ENCODE assay signal across 1 cellular context in the genomic region with DNA sequence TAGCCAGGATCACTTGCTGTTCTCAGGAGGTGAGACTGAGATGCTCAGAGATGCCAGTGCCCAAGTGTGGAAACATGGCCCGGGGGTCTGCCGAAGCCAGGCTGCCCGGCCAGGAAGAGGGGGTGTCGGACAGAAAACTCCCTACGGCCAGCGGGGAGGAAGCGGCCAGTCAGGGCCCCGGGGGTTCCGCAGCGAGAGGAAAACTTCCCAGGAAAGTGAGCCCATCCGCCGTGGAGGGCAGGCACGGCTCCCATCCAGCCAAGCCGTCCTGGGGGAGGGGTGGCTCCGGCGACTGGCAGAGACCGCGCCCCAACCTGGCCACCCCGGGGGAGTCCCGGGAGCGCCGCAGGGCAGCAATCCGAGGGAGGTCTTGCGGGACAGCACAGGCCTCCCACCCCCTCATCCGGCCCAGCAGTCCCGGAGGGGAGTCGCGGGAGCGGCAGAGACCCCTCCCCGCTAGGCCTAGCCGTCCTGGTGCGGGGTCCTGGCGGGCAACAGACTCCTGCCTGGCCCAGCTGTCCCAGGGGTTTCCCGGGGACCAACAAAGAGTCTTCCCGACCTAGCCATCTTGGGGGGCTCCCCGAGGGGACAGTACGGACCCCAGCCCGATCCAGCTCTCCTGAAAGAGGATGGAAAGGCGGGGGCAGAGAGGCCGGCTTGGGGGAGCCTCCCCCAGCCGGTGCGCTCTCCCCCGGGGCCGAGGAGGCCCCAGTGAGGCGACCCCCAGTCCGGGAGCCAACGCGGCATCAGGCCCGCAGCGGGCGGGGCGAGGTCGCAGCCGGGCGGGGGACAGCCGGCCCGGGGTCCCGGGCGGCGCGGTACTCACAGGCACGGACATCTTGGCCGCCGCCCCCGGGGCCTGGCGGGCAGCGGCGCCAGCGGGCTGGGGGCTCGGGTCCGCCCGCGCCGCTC.
TF ChIP-seq lines count a peak whose summit lies in the region.

No MANE protein-coding gene starts in this region.

TF ChIP-seq in HepG2, 621 proteins besides CTCF, POLR2A, EP300 and RAD21 (continued from another document and continues in another):
- TF ChIP-seq, protein P1, sequence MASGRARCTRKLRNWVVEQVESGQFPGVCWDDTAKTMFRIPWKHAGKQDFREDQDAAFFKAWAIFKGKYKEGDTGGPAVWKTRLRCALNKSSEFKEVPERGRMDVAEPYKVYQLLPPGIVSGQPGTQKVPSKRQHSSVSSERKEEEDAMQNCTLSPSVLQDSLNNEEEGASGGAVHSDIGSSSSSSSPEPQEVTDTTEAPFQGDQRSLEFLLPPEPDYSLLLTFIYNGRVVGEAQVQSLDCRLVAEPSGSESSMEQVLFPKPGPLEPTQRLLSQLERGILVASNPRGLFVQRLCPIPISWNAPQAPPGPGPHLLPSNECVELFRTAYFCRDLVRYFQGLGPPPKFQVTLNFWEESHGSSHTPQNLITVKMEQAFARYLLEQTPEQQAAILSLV (CRISPR knock-in tag; IDR thresholded peaks at IDR 0.05; ENCODE audit: borderline replicate concordance) = no peak
- TF ChIP-seq SPEN (CRISPR knock-in tag; IDR thresholded peaks at IDR 0.05; ENCODE audit: low read depth) (no peak), PAWR (CRISPR knock-in tag; IDR thresholded peaks at IDR 0.05; ENCODE audit: borderline replicate concordance) (no peak), ZNF674 (CRISPR knock-in tag; IDR thresholded peaks at IDR 0.05; ENCODE audit: low read depth) (peak; percentile 79; the same call in 1 of the 2 replicates), GTF2F1 (IDR thresholded peaks at IDR 0.05; ENCODE audit: low read length) (no peak), KDM6A (CRISPR knock-in tag; IDR thresholded peaks at IDR 0.05; ENCODE audit: low read depth) (no peak), ZNF766 (CRISPR knock-in tag; IDR thresholded peaks at IDR 0.05; ENCODE audit: borderline replicate concordance) (no peak), ZNF709 (CRISPR knock-in tag; IDR thresholded peaks at IDR 0.05) (no peak; the same call in 1 of the 2 replicates), ZNF44 (CRISPR knock-in tag; IDR thresholded peaks at IDR 0.05) (no peak), HDAC6 (IDR thresholded peaks at IDR 0.05; ENCODE audit: low read depth, low read length) (no peak), IRX3 (CRISPR knock-in tag; IDR thresholded peaks at IDR 0.05; ENCODE audit: borderline replicate concordance, low read depth) (no peak), NR3C1 (CRISPR knock-in tag; IDR thresholded peaks at IDR 0.05) (no peak), RNF2 (conservative IDR thresholded peaks at IDR 0.05; ENCODE audit: low read depth) (no peak), MZF1 (CRISPR knock-in tag; IDR thresholded peaks at IDR 0.05; ENCODE audit: borderline replicate concordance) (no peak), ZNF879 (CRISPR knock-in tag; IDR thresholded peaks at IDR 0.05) (no peak), FOXK1 (CRISPR knock-in tag; IDR thresholded peaks at IDR 0.05; ENCODE audit: borderline replicate concordance, low read depth) (no peak), SAP130 (CRISPR knock-in tag; IDR thresholded peaks at IDR 0.05; ENCODE audit: low read depth) (no peak), NFATC3 (CRISPR knock-in tag; IDR thresholded peaks at IDR 0.05) (peak; percentile 54; the same call in 1 of the 2 replicates), CREM (IDR thresholded peaks at IDR 0.05) (no peak), CREM (CRISPR knock-in tag; IDR thresholded peaks at IDR 0.05) (no peak), KLF11 (CRISPR knock-in tag; IDR thresholded peaks at IDR 0.05) (no peak), ERF (CRISPR knock-in tag; IDR thresholded peaks at IDR 0.05) (no peak)
- TF ChIP-seq, protein P2, sequence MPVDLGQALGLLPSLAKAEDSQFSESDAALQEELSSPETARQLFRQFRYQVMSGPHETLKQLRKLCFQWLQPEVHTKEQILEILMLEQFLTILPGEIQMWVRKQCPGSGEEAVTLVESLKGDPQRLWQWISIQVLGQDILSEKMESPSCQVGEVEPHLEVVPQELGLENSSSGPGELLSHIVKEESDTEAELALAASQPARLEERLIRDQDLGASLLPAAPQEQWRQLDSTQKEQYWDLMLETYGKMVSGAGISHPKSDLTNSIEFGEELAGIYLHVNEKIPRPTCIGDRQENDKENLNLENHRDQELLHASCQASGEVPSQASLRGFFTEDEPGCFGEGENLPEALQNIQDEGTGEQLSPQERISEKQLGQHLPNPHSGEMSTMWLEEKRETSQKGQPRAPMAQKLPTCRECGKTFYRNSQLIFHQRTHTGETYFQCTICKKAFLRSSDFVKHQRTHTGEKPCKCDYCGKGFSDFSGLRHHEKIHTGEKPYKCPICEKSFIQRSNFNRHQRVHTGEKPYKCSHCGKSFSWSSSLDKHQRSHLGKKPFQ (CRISPR knock-in tag; IDR thresholded peaks at IDR 0.05; ENCODE audit: insufficient replicate concordance) = no peak
- TF ChIP-seq, protein P3, sequence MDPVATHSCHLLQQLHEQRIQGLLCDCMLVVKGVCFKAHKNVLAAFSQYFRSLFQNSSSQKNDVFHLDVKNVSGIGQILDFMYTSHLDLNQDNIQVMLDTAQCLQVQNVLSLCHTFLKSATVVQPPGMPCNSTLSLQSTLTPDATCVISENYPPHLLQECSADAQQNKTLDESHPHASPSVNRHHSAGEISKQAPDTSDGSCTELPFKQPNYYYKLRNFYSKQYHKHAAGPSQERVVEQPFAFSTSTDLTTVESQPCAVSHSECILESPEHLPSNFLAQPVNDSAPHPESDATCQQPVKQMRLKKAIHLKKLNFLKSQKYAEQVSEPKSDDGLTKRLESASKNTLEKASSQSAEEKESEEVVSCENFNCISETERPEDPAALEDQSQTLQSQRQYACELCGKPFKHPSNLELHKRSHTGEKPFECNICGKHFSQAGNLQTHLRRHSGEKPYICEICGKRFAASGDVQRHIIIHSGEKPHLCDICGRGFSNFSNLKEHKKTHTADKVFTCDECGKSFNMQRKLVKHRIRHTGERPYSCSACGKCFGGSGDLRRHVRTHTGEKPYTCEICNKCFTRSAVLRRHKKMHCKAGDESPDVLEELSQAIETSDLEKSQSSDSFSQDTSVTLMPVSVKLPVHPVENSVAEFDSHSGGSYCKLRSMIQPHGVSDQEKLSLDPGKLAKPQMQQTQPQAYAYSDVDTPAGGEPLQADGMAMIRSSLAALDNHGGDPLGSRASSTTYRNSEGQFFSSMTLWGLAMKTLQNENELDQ (CRISPR knock-in tag; IDR thresholded peaks at IDR 0.05; ENCODE audit: borderline replicate concordance) = no peak
- TF ChIP-seq, protein P4, sequence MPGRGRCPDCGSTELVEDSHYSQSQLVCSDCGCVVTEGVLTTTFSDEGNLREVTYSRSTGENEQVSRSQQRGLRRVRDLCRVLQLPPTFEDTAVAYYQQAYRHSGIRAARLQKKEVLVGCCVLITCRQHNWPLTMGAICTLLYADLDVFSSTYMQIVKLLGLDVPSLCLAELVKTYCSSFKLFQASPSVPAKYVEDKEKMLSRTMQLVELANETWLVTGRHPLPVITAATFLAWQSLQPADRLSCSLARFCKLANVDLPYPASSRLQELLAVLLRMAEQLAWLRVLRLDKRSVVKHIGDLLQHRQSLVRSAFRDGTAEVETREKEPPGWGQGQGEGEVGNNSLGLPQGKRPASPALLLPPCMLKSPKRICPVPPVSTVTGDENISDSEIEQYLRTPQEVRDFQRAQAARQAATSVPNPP (CRISPR knock-in tag; IDR thresholded peaks at IDR 0.05) = no peak
- TF ChIP-seq, protein P5, sequence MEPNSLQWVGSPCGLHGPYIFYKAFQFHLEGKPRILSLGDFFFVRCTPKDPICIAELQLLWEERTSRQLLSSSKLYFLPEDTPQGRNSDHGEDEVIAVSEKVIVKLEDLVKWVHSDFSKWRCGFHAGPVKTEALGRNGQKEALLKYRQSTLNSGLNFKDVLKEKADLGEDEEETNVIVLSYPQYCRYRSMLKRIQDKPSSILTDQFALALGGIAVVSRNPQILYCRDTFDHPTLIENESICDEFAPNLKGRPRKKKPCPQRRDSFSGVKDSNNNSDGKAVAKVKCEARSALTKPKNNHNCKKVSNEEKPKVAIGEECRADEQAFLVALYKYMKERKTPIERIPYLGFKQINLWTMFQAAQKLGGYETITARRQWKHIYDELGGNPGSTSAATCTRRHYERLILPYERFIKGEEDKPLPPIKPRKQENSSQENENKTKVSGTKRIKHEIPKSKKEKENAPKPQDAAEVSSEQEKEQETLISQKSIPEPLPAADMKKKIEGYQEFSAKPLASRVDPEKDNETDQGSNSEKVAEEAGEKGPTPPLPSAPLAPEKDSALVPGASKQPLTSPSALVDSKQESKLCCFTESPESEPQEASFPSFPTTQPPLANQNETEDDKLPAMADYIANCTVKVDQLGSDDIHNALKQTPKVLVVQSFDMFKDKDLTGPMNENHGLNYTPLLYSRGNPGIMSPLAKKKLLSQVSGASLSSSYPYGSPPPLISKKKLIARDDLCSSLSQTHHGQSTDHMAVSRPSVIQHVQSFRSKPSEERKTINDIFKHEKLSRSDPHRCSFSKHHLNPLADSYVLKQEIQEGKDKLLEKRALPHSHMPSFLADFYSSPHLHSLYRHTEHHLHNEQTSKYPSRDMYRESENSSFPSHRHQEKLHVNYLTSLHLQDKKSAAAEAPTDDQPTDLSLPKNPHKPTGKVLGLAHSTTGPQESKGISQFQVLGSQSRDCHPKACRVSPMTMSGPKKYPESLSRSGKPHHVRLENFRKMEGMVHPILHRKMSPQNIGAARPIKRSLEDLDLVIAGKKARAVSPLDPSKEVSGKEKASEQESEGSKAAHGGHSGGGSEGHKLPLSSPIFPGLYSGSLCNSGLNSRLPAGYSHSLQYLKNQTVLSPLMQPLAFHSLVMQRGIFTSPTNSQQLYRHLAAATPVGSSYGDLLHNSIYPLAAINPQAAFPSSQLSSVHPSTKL (CRISPR knock-in tag; IDR thresholded peaks at IDR 0.05) = no peak
- TF ChIP-seq, protein P6, sequence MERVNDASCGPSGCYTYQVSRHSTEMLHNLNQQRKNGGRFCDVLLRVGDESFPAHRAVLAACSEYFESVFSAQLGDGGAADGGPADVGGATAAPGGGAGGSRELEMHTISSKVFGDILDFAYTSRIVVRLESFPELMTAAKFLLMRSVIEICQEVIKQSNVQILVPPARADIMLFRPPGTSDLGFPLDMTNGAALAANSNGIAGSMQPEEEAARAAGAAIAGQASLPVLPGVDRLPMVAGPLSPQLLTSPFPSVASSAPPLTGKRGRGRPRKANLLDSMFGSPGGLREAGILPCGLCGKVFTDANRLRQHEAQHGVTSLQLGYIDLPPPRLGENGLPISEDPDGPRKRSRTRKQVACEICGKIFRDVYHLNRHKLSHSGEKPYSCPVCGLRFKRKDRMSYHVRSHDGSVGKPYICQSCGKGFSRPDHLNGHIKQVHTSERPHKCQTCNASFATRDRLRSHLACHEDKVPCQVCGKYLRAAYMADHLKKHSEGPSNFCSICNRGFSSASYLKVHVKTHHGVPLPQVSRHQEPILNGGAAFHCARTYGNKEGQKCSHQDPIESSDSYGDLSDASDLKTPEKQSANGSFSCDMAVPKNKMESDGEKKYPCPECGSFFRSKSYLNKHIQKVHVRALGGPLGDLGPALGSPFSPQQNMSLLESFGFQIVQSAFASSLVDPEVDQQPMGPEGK (CRISPR knock-in tag; IDR thresholded peaks at IDR 0.05) = no peak; the same call in none of the 2 replicates
- TF ChIP-seq, protein P7, sequence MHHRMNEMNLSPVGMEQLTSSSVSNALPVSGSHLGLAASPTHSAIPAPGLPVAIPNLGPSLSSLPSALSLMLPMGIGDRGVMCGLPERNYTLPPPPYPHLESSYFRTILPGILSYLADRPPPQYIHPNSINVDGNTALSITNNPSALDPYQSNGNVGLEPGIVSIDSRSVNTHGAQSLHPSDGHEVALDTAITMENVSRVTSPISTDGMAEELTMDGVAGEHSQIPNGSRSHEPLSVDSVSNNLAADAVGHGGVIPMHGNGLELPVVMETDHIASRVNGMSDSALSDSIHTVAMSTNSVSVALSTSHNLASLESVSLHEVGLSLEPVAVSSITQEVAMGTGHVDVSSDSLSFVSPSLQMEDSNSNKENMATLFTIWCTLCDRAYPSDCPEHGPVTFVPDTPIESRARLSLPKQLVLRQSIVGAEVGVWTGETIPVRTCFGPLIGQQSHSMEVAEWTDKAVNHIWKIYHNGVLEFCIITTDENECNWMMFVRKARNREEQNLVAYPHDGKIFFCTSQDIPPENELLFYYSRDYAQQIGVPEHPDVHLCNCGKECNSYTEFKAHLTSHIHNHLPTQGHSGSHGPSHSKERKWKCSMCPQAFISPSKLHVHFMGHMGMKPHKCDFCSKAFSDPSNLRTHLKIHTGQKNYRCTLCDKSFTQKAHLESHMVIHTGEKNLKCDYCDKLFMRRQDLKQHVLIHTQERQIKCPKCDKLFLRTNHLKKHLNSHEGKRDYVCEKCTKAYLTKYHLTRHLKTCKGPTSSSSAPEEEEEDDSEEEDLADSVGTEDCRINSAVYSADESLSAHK (CRISPR knock-in tag; IDR thresholded peaks at IDR 0.05; ENCODE audit: borderline replicate concordance) = no peak
- TF ChIP-seq, protein P8, sequence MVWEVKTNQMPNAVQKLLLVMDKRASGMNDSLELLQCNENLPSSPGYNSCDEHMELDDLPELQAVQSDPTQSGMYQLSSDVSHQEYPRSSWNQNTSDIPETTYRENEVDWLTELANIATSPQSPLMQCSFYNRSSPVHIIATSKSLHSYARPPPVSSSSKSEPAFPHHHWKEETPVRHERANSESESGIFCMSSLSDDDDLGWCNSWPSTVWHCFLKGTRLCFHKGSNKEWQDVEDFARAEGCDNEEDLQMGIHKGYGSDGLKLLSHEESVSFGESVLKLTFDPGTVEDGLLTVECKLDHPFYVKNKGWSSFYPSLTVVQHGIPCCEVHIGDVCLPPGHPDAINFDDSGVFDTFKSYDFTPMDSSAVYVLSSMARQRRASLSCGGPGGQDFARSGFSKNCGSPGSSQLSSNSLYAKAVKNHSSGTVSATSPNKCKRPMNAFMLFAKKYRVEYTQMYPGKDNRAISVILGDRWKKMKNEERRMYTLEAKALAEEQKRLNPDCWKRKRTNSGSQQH (CRISPR knock-in tag; IDR thresholded peaks at IDR 0.05; ENCODE audit: low read depth) = peak; percentile 26; the same call in 1 of the 2 replicates
- TF ChIP-seq, protein P9, sequence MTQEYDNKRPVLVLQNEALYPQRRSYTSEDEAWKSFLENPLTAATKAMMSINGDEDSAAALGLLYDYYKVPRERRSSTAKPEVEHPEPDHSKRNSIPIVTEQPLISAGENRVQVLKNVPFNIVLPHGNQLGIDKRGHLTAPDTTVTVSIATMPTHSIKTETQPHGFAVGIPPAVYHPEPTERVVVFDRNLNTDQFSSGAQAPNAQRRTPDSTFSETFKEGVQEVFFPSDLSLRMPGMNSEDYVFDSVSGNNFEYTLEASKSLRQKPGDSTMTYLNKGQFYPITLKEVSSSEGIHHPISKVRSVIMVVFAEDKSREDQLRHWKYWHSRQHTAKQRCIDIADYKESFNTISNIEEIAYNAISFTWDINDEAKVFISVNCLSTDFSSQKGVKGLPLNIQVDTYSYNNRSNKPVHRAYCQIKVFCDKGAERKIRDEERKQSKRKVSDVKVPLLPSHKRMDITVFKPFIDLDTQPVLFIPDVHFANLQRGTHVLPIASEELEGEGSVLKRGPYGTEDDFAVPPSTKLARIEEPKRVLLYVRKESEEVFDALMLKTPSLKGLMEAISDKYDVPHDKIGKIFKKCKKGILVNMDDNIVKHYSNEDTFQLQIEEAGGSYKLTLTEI (CRISPR knock-in tag; conservative IDR thresholded peaks at IDR 0.05) = no peak
- TF ChIP-seq, protein P10, sequence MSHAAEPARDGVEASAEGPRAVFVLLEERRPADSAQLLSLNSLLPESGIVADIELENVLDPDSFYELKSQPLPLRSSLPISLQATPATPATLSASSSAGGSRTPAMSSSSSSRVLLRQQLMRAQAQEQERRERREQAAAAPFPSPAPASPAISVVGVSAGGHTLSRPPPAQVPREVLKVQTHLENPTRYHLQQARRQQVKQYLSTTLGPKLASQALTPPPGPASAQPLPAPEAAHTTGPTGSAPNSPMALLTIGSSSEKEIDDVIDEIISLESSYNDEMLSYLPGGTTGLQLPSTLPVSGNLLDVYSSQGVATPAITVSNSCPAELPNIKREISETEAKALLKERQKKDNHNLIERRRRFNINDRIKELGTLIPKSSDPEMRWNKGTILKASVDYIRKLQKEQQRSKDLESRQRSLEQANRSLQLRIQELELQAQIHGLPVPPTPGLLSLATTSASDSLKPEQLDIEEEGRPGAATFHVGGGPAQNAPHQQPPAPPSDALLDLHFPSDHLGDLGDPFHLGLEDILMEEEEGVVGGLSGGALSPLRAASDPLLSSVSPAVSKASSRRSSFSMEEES (CRISPR knock-in tag; IDR thresholded peaks at IDR 0.05) = no peak
